In the genomic region with DNA sequence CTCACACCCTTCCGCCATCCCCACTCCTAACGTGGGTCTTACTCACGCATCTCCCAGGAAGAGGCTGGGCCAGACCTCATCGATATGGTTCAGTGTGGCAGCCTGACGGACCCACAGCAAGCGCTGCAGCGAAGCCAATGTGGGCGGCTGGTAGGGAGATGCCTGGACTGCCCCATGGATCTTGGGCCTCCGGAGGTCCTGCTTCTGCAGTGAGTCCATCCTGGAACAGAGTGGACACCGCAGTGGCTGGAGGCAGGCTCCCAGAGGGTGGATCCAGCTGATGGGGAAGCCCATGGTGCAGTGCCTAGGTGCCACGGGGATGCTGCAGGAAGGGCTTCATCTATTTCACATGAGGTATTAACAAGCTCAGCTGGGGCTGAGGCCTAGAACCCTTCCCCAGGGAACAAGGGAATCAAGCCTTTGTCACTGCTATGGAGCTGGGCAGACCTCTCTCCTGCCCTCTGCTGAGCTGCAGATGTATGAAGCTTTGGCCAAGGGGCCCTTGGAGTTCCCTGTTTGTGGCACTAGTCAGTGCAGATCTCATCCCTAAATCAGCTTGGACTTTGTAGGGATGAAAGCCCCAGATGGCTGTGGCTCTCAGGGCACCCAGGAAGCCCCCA, we compare ENCODE assay signal across 10 cellular contexts. TPM values are rescaled to one million over a fixed set of nuclear protein-coding genes. Genes with fewer than 3 reads are reported as not detected.
DNase-seq lines count a peak whose midpoint lies in the region; ATAC-seq, FAIRE-seq and TF ChIP-seq lines count a peak whose summit lies in the region.
"Had no signal": no experiment of that assay in that cellular context is flagged by ENCODE, and none has a peak within 500 bp of the region (broad histone marks: within the 10 kb centered on the region; RNA-seq: fewer than 3 reads in every experiment).

No MANE protein-coding gene starts in this region.

- DNase-seq in NCI-H1092 treated with DMSO at 0.1 percent for 48 hours (lab: John Stamatoyannopoulos, UW): peak; percentile 4
- DNase-seq in NCI-H1092 (lab: John Stamatoyannopoulos, UW): no peak
- no peak for DNase-seq in LNCaP clone FGC (ENCODE audit: low read depth)
- DNase-seq in bronchial epithelial cell (ENCODE audit: low read depth): no peak
- DNase-seq in neural crest cell (ENCODE audit: low read depth, low spot score): no peak
- DNase-seq in GM20000 (ENCODE audit: low spot score): no peak
- no peak for DNase-seq in DMS79 (lab: John Stamatoyannopoulos, UW)
- DNase-seq: kidney had no signal

- FAIRE-seq in bronchial epithelial cell (lab: Jason Lieb, UNC): no peak
- FAIRE-seq: kidney had no signal

- ATAC-seq in HG03135 (IDR thresholded peaks at IDR 0.05; ENCODE audit: unreplicated experiment): no peak

- no peaks in the 10 kb centered on the region for H3K9me3 Mint-ChIP-seq in neural crest cell

- H3K27ac Mint-ChIP-seq in neural crest cell (ENCODE audit: unreplicated experiment): no peak overlapping the region

- no peaks in the 10 kb centered on the region for H3K27me3 Mint-ChIP-seq in neural crest cell (ENCODE audit: low read depth)

- H3K36me3 Mint-ChIP-seq in neural crest cell (ENCODE audit: low read depth): no peaks in the 10 kb centered on the region

- no peaks in the 10 kb centered on the region for H3K36me3 ChIP-seq in bronchial epithelial cell (ENCODE audit: control insufficient read depth, insufficient read depth, low read length)
- H3K36me3 ChIP-seq: BLaER1 treated with 17β-estradiol and CSF1 and Interleukin-3, amounts not matched to agents 10 nM and 100 nM had no signal

- no peaks in the 10 kb centered on the region for H3K27me3 ChIP-seq in bronchial epithelial cell (ENCODE audit: control insufficient read depth, insufficient read depth, low read length)
- H3K27me3 ChIP-seq: BLaER1 treated with 17β-estradiol and CSF1 and Interleukin-3, amounts not matched to agents 10 nM and 100 nM had no signal

- no peaks in the 10 kb centered on the region for H3K4me1 Mint-ChIP-seq in neural crest cell

- H3K4me3 ChIP-seq in LNCaP clone FGC (ENCODE audit: low read depth, low read length): no peak overlapping the region
- no peak overlapping the region for H3K4me3 ChIP-seq in bronchial epithelial cell (ENCODE audit: low read depth, low read length)
- H3K4me3 ChIP-seq: BLaER1 treated with 17β-estradiol and CSF1 and Interleukin-3, amounts not matched to agents 10 nM and 100 nM had no signal

- TF ChIP-seq CTCF in LNCaP clone FGC (IDR thresholded peaks at IDR 0.05; ENCODE audit: control insufficient read depth, extremely low read depth, insufficient read depth) (peak; percentile 34), bronchial epithelial cell (IDR thresholded peaks at IDR 0.05; ENCODE audit: insufficient read depth, low read length, severe bottlenecking) (peak; percentile 27), neural crest cell (conservative IDR thresholded peaks at IDR 0.05) (peak; percentile 28), GM20000 (IDR thresholded peaks at IDR 0.05; ENCODE audit: extremely low read depth, missing control alignments) (no peak)

- H3K4me3 Mint-ChIP-seq in neural crest cell: no peak overlapping the region

RNA-seq across cellular contexts. Expression of gene SAMD8, which starts 13.7 kb away (rescaled TPM):
- total RNA-seq in bronchial epithelial cell (25.5 and 36.0 TPM in 2 replicates), neural crest cell (16.9 and 18.7 TPM in 2 replicates)
